1 cellular context compared by ENCODE assay signal in the genomic region with DNA sequence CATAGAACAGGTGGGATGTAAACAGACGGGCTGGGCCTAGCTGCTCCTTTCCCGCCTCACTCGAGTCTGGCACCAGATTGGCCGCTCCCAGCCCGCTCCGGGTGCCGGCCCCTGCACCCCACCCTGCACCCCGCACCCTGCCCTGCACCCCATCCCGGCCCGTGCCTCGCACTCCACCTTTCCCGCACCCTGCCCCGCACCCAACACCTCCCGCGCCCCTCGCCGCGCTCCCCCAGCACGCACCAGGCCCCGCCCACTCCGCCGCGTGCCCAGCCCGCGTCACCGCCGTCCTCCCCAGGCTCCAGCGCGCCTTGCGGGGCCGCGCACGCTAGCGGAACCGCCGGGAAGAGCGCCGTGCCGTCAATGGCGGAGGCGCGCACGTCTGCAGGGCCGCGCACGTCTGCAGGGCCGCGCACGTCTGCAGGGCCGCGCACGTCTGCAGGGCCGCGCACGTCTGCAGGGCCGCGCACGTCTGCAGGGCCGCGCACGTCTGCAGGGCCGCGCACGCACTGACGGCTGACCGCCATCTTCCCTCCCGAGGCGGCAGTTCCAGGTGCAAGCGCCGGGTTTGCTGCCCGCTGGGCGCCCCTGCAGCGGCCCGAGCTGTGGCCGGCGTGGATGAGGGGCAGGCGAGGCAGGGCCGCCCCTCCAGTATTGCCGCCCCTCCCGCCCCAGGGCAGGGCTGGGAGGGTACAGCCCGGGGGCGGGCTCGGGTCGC.
TF ChIP-seq lines count a peak whose summit lies in the region.

Gene UBE3C, plus strand, starts transcription at position 503 of the 718 bp plus-strand sequence. CDS start 347 bp downstream, outside the sequence.

TF ChIP-seq in K562, 482 proteins besides CTCF, POLR2A, EP300 and RAD21 (continued from another document and continues in another):
- TF ChIP-seq, protein P1, sequence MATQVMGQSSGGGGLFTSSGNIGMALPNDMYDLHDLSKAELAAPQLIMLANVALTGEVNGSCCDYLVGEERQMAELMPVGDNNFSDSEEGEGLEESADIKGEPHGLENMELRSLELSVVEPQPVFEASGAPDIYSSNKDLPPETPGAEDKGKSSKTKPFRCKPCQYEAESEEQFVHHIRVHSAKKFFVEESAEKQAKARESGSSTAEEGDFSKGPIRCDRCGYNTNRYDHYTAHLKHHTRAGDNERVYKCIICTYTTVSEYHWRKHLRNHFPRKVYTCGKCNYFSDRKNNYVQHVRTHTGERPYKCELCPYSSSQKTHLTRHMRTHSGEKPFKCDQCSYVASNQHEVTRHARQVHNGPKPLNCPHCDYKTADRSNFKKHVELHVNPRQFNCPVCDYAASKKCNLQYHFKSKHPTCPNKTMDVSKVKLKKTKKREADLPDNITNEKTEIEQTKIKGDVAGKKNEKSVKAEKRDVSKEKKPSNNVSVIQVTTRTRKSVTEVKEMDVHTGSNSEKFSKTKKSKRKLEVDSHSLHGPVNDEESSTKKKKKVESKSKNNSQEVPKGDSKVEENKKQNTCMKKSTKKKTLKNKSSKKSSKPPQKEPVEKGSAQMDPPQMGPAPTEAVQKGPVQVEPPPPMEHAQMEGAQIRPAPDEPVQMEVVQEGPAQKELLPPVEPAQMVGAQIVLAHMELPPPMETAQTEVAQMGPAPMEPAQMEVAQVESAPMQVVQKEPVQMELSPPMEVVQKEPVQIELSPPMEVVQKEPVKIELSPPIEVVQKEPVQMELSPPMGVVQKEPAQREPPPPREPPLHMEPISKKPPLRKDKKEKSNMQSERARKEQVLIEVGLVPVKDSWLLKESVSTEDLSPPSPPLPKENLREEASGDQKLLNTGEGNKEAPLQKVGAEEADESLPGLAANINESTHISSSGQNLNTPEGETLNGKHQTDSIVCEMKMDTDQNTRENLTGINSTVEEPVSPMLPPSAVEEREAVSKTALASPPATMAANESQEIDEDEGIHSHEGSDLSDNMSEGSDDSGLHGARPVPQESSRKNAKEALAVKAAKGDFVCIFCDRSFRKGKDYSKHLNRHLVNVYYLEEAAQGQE (CRISPR knock-in tag; IDR thresholded peaks at IDR 0.05; ENCODE audit: low read depth), result peak; percentile 78; the same call in 1 of the 2 replicates
- TF ChIP-seq FOXK2 (conservative IDR thresholded peaks at IDR 0.05 in 1 of 2, IDR thresholded peaks at IDR 0.05 in 1 of 2; ENCODE audit: low read depth in 2 of 2) (peak; percentile 97 to 99), NFE2 (IDR thresholded peaks at IDR 0.05; ENCODE audit: low read depth) (no peak), SP1 (CRISPR knock-in tag; IDR thresholded peaks at IDR 0.05) (peak; percentile 40), BRD4 (IDR thresholded peaks at IDR 0.05) (no peak; the same call in 1 of the 2 replicates), EGR1 (conservative IDR thresholded peaks at IDR 0.05) (peak; percentile 81), ZNF121 (CRISPR knock-in tag; conservative IDR thresholded peaks at IDR 0.05) (no peak), ZSCAN29 (IDR thresholded peaks at IDR 0.05) (no peak), FOXA1 (IDR thresholded peaks at IDR 0.05; ENCODE audit: borderline replicate concordance) (no peak), ZNF274 (IDR thresholded peaks at IDR 0.05; ENCODE audit: borderline replicate concordance, low read depth, low read length) (no peak), MTA2 (IDR thresholded peaks at IDR 0.05; ENCODE audit: low read depth) (no peak), ADNP (tag; IDR thresholded peaks at IDR 0.05) (no peak), POLR2G (IDR thresholded peaks at IDR 0.05; ENCODE audit: low read depth, low read length) (peak; percentile 93), TAF15 (IDR thresholded peaks at IDR 0.05; ENCODE audit: low read depth, low read length) (no peak), NCOA1 (IDR thresholded peaks at IDR 0.05; ENCODE audit: low read depth) (no peak), POLR2AphosphoS2 (IDR thresholded peaks at IDR 0.05; ENCODE audit: low read length) (no peak), RBM22 (IDR thresholded peaks at IDR 0.05; ENCODE audit: low read depth, low read length, poor library complexity, severe bottlenecking) (no peak), RBM39 (optimal IDR thresholded peaks at IDR 0.05; ENCODE audit: low read depth, low read length) (no peak), KHSRP (IDR thresholded peaks at IDR 0.05) (no peak), ELK3 (CRISPR knock-in tag; IDR thresholded peaks at IDR 0.05) (no peak), HMGN3 (IDR thresholded peaks at IDR 0.05; ENCODE audit: borderline replicate concordance, extremely low read depth, insufficient read length, low read depth, low read length) (no peak), NCOA4 (IDR thresholded peaks at IDR 0.05; ENCODE audit: partially characterized antibody) (no peak), ZNF133 (CRISPR knock-in tag; IDR thresholded peaks at IDR 0.05) (0 out of 2 replicates have a peak, but pooled peaks have one; percentile 16), SLC30A9 (CRISPR knock-in tag; IDR thresholded peaks at IDR 0.05) (peak; percentile 52; the same call in 1 of the 2 replicates), ZNF583 (CRISPR knock-in tag; IDR thresholded peaks at IDR 0.05) (peak; percentile 98), CREB1 (IDR thresholded peaks at IDR 0.05) (peak; percentile 87), CREB1 (CRISPR knock-in tag; IDR thresholded peaks at IDR 0.05) (peak; percentile 90), CHD4 (IDR thresholded peaks at IDR 0.05; ENCODE audit: insufficient read depth, insufficient replicate concordance, low read depth, low read length, poor library complexity, severe bottlenecking) (no peak), ETV1 (tag; conservative IDR thresholded peaks at IDR 0.05; ENCODE audit: low read depth) (no peak), ZBTB8A (IDR thresholded peaks at IDR 0.05; ENCODE audit: partially characterized antibody) (no peak), ZFP30 (CRISPR knock-in tag; IDR thresholded peaks at IDR 0.05; ENCODE audit: borderline replicate concordance) (no peak), GTF2F1 (IDR thresholded peaks at IDR 0.05; ENCODE audit: low read depth, low read length) (no peak), TGIF2 (CRISPR knock-in tag; IDR thresholded peaks at IDR 0.05) (no peak), ZNF224 (CRISPR knock-in tag; IDR thresholded peaks at IDR 0.05) (no peak), ZNF140 (CRISPR knock-in tag; IDR thresholded peaks at IDR 0.05) (no peak), TEAD1 (CRISPR knock-in tag; IDR thresholded peaks at IDR 0.05) (peak; percentile 72 to 91; a peak in 2 of 4 replicates), ZNF175 (CRISPR knock-in tag; IDR thresholded peaks at IDR 0.05; ENCODE audit: low read depth) (peak; percentile 100), MYBL2 (IDR thresholded peaks at IDR 0.05; ENCODE audit: low read depth) (no peak), MYBL2 (CRISPR knock-in tag; IDR thresholded peaks at IDR 0.05; ENCODE audit: borderline replicate concordance) (no peak), MCM7 (IDR thresholded peaks at IDR 0.05) (no peak), CREB5 (CRISPR knock-in tag; IDR thresholded peaks at IDR 0.05) (no peak), MEIS2 (IDR thresholded peaks at IDR 0.05; ENCODE audit: partially characterized antibody) (peak; percentile 77), FOXP1 (CRISPR knock-in tag; IDR thresholded peaks at IDR 0.05) (peak; percentile 88), NFXL1 (CRISPR knock-in tag; IDR thresholded peaks at IDR 0.05) (0 out of 2 replicates have a peak, but pooled peaks have one; percentile 34)
- TF ChIP-seq, protein P2, sequence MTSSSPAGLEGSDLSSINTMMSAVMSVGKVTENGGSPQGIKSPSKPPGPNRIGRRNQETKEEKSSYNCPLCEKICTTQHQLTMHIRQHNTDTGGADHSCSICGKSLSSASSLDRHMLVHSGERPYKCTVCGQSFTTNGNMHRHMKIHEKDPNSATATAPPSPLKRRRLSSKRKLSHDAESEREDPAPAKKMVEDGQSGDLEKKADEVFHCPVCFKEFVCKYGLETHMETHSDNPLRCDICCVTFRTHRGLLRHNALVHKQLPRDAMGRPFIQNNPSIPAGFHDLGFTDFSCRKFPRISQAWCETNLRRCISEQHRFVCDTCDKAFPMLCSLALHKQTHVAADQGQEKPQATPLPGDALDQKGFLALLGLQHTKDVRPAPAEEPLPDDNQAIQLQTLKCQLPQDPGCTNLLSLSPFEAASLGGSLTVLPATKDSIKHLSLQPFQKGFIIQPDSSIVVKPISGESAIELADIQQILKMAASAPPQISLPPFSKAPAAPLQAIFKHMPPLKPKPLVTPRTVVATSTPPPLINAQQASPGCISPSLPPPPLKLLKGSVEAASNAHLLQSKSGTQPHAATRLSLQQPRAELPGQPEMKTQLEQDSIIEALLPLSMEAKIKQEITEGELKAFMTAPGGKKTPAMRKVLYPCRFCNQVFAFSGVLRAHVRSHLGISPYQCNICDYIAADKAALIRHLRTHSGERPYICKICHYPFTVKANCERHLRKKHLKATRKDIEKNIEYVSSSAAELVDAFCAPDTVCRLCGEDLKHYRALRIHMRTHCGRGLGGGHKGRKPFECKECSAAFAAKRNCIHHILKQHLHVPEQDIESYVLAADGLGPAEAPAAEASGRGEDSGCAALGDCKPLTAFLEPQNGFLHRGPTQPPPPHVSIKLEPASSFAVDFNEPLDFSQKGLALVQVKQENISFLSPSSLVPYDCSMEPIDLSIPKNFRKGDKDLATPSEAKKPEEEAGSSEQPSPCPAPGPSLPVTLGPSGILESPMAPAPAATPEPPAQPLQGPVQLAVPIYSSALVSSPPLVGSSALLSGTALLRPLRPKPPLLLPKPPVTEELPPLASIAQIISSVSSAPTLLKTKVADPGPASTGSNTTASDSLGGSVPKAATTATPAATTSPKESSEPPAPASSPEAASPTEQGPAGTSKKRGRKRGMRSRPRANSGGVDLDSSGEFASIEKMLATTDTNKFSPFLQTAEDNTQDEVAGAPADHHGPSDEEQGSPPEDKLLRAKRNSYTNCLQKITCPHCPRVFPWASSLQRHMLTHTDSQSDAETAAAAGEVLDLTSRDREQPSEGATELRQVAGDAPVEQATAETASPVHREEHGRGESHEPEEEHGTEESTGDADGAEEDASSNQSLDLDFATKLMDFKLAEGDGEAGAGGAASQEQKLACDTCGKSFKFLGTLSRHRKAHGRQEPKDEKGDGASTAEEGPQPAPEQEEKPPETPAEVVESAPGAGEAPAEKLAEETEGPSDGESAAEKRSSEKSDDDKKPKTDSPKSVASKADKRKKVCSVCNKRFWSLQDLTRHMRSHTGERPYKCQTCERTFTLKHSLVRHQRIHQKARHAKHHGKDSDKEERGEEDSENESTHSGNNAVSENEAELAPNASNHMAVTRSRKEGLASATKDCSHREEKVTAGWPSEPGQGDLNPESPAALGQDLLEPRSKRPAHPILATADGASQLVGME (CRISPR knock-in tag; IDR thresholded peaks at IDR 0.05), result peak; percentile 85
- TF ChIP-seq, protein P3, sequence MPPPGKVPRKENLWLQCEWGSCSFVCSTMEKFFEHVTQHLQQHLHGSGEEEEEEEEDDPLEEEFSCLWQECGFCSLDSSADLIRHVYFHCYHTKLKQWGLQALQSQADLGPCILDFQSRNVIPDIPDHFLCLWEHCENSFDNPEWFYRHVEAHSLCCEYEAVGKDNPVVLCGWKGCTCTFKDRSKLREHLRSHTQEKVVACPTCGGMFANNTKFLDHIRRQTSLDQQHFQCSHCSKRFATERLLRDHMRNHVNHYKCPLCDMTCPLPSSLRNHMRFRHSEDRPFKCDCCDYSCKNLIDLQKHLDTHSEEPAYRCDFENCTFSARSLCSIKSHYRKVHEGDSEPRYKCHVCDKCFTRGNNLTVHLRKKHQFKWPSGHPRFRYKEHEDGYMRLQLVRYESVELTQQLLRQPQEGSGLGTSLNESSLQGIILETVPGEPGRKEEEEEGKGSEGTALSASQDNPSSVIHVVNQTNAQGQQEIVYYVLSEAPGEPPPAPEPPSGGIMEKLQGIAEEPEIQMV (tag; conservative IDR thresholded peaks at IDR 0.05; ENCODE audit: low read depth), result no peak
- TF ChIP-seq, protein P4, sequence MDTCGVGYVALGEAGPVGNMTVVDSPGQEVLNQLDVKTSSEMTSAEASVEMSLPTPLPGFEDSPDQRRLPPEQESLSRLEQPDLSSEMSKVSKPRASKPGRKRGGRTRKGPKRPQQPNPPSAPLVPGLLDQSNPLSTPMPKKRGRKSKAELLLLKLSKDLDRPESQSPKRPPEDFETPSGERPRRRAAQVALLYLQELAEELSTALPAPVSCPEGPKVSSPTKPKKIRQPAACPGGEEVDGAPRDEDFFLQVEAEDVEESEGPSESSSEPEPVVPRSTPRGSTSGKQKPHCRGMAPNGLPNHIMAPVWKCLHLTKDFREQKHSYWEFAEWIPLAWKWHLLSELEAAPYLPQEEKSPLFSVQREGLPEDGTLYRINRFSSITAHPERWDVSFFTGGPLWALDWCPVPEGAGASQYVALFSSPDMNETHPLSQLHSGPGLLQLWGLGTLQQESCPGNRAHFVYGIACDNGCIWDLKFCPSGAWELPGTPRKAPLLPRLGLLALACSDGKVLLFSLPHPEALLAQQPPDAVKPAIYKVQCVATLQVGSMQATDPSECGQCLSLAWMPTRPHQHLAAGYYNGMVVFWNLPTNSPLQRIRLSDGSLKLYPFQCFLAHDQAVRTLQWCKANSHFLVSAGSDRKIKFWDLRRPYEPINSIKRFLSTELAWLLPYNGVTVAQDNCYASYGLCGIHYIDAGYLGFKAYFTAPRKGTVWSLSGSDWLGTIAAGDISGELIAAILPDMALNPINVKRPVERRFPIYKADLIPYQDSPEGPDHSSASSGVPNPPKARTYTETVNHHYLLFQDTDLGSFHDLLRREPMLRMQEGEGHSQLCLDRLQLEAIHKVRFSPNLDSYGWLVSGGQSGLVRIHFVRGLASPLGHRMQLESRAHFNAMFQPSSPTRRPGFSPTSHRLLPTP (IDR thresholded peaks at IDR 0.05; ENCODE audit: borderline replicate concordance, extremely low read depth, insufficient read length), result no peak
